ENCODE assay signal across 10 cellular contexts in the genomic region with DNA sequence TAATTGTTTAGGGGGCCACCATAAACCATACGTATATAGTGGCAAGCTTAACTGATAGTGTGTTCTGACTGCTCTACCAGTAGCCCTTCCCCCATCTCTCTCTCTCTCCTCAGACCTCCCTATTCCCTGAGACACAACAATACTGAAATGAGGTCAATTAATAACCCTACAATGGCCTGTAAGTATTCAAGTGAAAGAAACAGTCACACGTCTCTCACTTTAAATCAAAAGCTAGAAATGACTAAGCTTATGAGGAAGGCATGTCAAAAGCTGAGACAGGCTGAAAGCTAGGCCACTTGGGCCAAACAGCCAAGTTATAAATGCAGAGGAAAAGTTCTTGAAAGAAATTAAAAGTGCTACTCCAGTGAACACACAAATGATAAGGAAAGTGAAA.
DNase-seq lines count a peak whose midpoint lies in the region; ATAC-seq and TF ChIP-seq lines count a peak whose summit lies in the region.
"Had no signal": no experiment of that assay in that cellular context is flagged by ENCODE, and none has a peak within 500 bp of the region (broad histone marks: within the 10 kb centered on the region; RNA-seq: fewer than 3 reads in every experiment).

No MANE protein-coding gene starts in this region.

- no peak overlapping the region for H3K4me3 ChIP-seq in smooth muscle cell

- peaks cover 12% of the 10 kb centered on the region for H3K4me1 Mint-ChIP-seq in activated naive CD8-positive, alpha-beta T cell (ENCODE audit: low read depth)
- H3K4me1 Mint-ChIP-seq: stimulated activated naive B cell treated with anti-CD40 and anti-IgM and Interleukin-4, amounts not matched to agents 10 μg/mL and 1 μg/mL and 100 μg/mL, for 72 hours had no signal

- no peak overlapping the region for H3K9ac ChIP-seq in smooth muscle cell (ENCODE audit: low read depth)

- no peak overlapping the region for H3K27ac ChIP-seq in smooth muscle cell (ENCODE audit: low read depth)

- H3K36me3 Mint-ChIP-seq in activated naive CD8-positive, alpha-beta T cell, result no peaks in the 10 kb centered on the region
- H3K36me3 Mint-ChIP-seq: stimulated activated naive B cell treated with anti-CD40 and anti-IgM and Interleukin-4, amounts not matched to agents 10 μg/mL and 1 μg/mL and 100 μg/mL, for 72 hours had no signal

- no peaks in the 10 kb centered on the region for H3K9me3 ChIP-seq in smooth muscle cell (replicated peaks; ENCODE audit: low read depth)
- H3K9me3 ChIP-seq: Caco-2 had no signal

- H3K4me2 ChIP-seq in smooth muscle cell, result no peak overlapping the region

- no peaks in the 10 kb centered on the region for H3K27me3 Mint-ChIP-seq in activated naive CD8-positive, alpha-beta T cell
- H3K27me3 Mint-ChIP-seq: stimulated activated naive B cell treated with anti-CD40 and anti-IgM and Interleukin-4, amounts not matched to agents 10 μg/mL and 1 μg/mL and 100 μg/mL, for 72 hours had no signal

- 70% methylated on average over 2 of the region's 2 CpGs for WGBS in smooth muscle cell (ENCODE audit: low lambda C conversion rate)

- no peaks in the 10 kb centered on the region for H3K79me2 ChIP-seq in smooth muscle cell (ENCODE audit: low read depth)

- H3F3A ChIP-seq in smooth muscle cell (ENCODE audit: low read depth), result no peaks in the 10 kb centered on the region

- H2AFZ ChIP-seq in smooth muscle cell (ENCODE audit: low read depth), result no peak overlapping the region

- no peaks in the 10 kb centered on the region for H4K20me1 ChIP-seq in smooth muscle cell (ENCODE audit: low read depth)

- DNase-seq in islet precursor cell (no peak), SK-N-DZ (ENCODE audit: low spot score) (no peak), smooth muscle cell (lab: John Stamatoyannopoulos, UW; ENCODE audit: unreplicated experiment) (no peak)
- no peak for DNase-seq in activated effector memory CD4-positive, alpha-beta T cell treated with Interleukin-2 at 50 U/mL for 16 hours
- DNase-seq: stimulated activated naive B cell treated with anti-CD40 and anti-IgM and Interleukin-4, amounts not matched to agents 10 μg/mL and 1 μg/mL and 100 μg/mL, for 72 hours had no signal

- no peak for TF ChIP-seq CTCF in smooth muscle cell (IDR thresholded peaks at IDR 0.05; ENCODE audit: borderline replicate concordance, insufficient read depth, poor library complexity, severe bottlenecking)

- H3K4me1 ChIP-seq in smooth muscle cell (ENCODE audit: low read depth), result peaks cover 2% of the 10 kb centered on the region
- H3K4me1 ChIP-seq: Caco-2 had no signal

- no peaks in the 10 kb centered on the region for H3K27me3 ChIP-seq in smooth muscle cell (ENCODE audit: low read depth)

- H3K36me3 ChIP-seq in smooth muscle cell (ENCODE audit: low read depth), result no peaks in the 10 kb centered on the region

- ATAC-seq in GM18519 (IDR thresholded peaks at IDR 0.05; ENCODE audit: low FRiP score, unreplicated experiment) (peak; percentile 93), GM21360 (IDR thresholded peaks at IDR 0.05; ENCODE audit: unreplicated experiment) (peak; percentile 83), HG03045 (IDR thresholded peaks at IDR 0.05; ENCODE audit: unreplicated experiment) (peak; percentile 82)

- H3K27ac Mint-ChIP-seq in activated naive CD8-positive, alpha-beta T cell, result peak overlapping the region; percentile 1
- H3K27ac Mint-ChIP-seq: stimulated activated naive B cell treated with anti-CD40 and anti-IgM and Interleukin-4, amounts not matched to agents 10 μg/mL and 1 μg/mL and 100 μg/mL, for 72 hours had no signal

- H3K9me3 Mint-ChIP-seq in activated naive CD8-positive, alpha-beta T cell (ENCODE audit: low read depth), result no peaks in the 10 kb centered on the region
- H3K9me3 Mint-ChIP-seq: stimulated activated naive B cell treated with anti-CD40 and anti-IgM and Interleukin-4, amounts not matched to agents 10 μg/mL and 1 μg/mL and 100 μg/mL, for 72 hours had no signal

- H3K4me3 Mint-ChIP-seq in activated naive CD8-positive, alpha-beta T cell, result no peak overlapping the region
- H3K4me3 Mint-ChIP-seq: stimulated activated naive B cell treated with anti-CD40 and anti-IgM and Interleukin-4, amounts not matched to agents 10 μg/mL and 1 μg/mL and 100 μg/mL, for 72 hours had no signal
